ENCODE assay signal across 8 cellular contexts in genomic region chr1:111738133-111738435, GRCh38. TPM values are rescaled to one million over a fixed set of nuclear protein-coding genes. Genes with fewer than 3 reads are reported as not detected.
A peak's percentile ranks its signal among the peaks of the same experiment; 100 is the strongest.
DNase-seq lines count a peak whose midpoint lies in the region; ATAC-seq and TF ChIP-seq lines count a peak whose summit lies in the region.

No MANE protein-coding gene starts in this region.

- H3K9me3 ChIP-seq in heart left ventricle (no peaks in the 10 kb centered on the region), mesodermal cell (ENCODE audit: control insufficient read depth, low read length) (no peaks in the 10 kb centered on the region), uterus (no peaks in the 10 kb centered on the region)

- H3K4me1 ChIP-seq in heart left ventricle (peaks cover 23 to 77% (median 64%) of the 10 kb centered on the region in 12 donors), mesodermal cell (ENCODE audit: control insufficient read depth, insufficient read depth, low read length, poor library complexity, severe bottlenecking) (peaks cover 39% of the 10 kb centered on the region), uterus (peaks cover 0 to 6% of the 10 kb centered on the region in 2 donors)

- peak overlapping the region; percentile 92 to 100 (median 98) for H3K27ac ChIP-seq in heart left ventricle
- no peak overlapping the region for H3K27ac ChIP-seq in mesodermal cell (ENCODE audit: low read depth, low read length, severe bottlenecking)
- peak overlapping the region; percentile 84 to 88 for H3K27ac ChIP-seq in uterus

- no peak for ATAC-seq in heart left ventricle
- no peak for ATAC-seq in Right ventricle myocardium superior (ENCODE audit: poor library complexity)
- no peak for ATAC-seq in GM21526 (IDR thresholded peaks at IDR 0.05; ENCODE audit: low FRiP score, unreplicated experiment)

- WGBS in heart left ventricle, 4 donors = 11 to 16% (median 12%) methylated on average over 9 of the region's 9 CpGs
- WGBS in mesodermal cell (ENCODE audit: insufficient coverage in 2 of 2), 2 experiments = 2 to 8% methylated on average over 5 to 7 of the region's 9 CpGs

- H3K4me3 ChIP-seq in heart left ventricle = peak overlapping the region; percentile 61 to 95 (median 80)
- peak overlapping the region; percentile 54 for H3K4me3 ChIP-seq in astrocyte of the spinal cord (ENCODE audit: low read depth, low read length)
- peak overlapping the region; percentile 70 for H3K4me3 ChIP-seq in mesodermal cell (ENCODE audit: extremely low read depth, insufficient read depth, low read length, poor library complexity, severe bottlenecking)
- H3K4me3 ChIP-seq in uterus = peak overlapping the region; percentile 38 to 41

- DNase-seq in heart left ventricle = no peak
- DNase-seq in Right ventricle myocardium superior = no peak
- DNase-seq in astrocyte of the spinal cord (ENCODE audit: low read depth, low spot score) = no peak
- DNase-seq in uterus = no peak
- DNase-seq in middle frontal gyrus (ENCODE audit: extremely low spot score, low spot score) = no peak
- no peak for DNase-seq in DMS153 treated with DMSO at 0.1 percent for 48 hours (lab: John Stamatoyannopoulos, UW; ENCODE audit: unreplicated experiment)

- TF ChIP-seq CTCF in heart left ventricle (IDR thresholded peaks at IDR 0.05) (no peak), astrocyte of the spinal cord (IDR thresholded peaks at IDR 0.05; ENCODE audit: low read depth, low read length) (no peak), uterus (IDR thresholded peaks at IDR 0.05) (no peak)

- intact Hi-C loops in heart left ventricle (cut with DNase I) (loop anchor here in 2 of 10 donors (2.0 kb wide), 1 partner anchor 17 kb away; no protein-coding TSS in a partner anchor), Right ventricle myocardium superior (cut with DNase I) (no loop called here), uterus (cut with DNase I; ENCODE audit: low total_unique reads) (no loop called here)

- H3K36me3 ChIP-seq in heart left ventricle (peaks cover 0 to 8% (median 2%) of the 10 kb centered on the region in 9 donors), mesodermal cell (ENCODE audit: control insufficient read depth, insufficient read depth, low read length) (peaks cover 5% of the 10 kb centered on the region), uterus (no peaks in the 10 kb centered on the region)

- TF ChIP-seq POLR2A in heart left ventricle (IDR thresholded peaks at IDR 0.05) = no peak
- no peak for TF ChIP-seq POLR2A in uterus (IDR thresholded peaks at IDR 0.05)

- in situ Hi-C loops in astrocyte of the spinal cord (cut with HindIII; ENCODE audit: low sequenced_read_pairs) = no loop called here

- peaks cover 0 to 8% (median 0%) of the 10 kb centered on the region in 9 donors for H3K27me3 ChIP-seq in heart left ventricle
- no peaks in the 10 kb centered on the region for H3K27me3 ChIP-seq in uterus

RNA-seq across cellular contexts. Expression of gene INKA2, which starts 1.1 kb away (rescaled TPM):
- total RNA-seq in heart left ventricle (10 to 100 TPM; 10.1 to 33.2 (median 14.0) TPM), Right ventricle myocardium superior (28.4 TPM), uterus (10 to 100 TPM in 1 of 4 donors, 1 to 10 TPM in 1, under 1 TPM in 1, not detected in 1; 0.51 to 16.4 (median 6.4) TPM)
- polyA plus RNA-seq in heart left ventricle = 10 to 100 TPM in 1 of 2 donors, 1 to 10 TPM in 1; 9.0 to 14.5 TPM
- polyA plus RNA-seq in mesodermal cell (2013, experiment 1 of 2) = 2.8 TPM
- polyA plus RNA-seq in mesodermal cell (2013, experiment 2 of 2) = 0.96 TPM

RNA-seq across cellular contexts. Expression of gene DDX20, which starts 17.6 kb away (rescaled TPM):
- total RNA-seq in heart left ventricle = 10 to 100 TPM in 2 of 9 donors, 1 to 10 TPM in 7; 5.7 to 12.9 (median 7.4) TPM
- polyA plus RNA-seq in heart left ventricle = 1 to 10 TPM; 2.9 to 7.3 TPM
- 5.8 TPM for total RNA-seq in Right ventricle myocardium superior
- 12.6 TPM for polyA plus RNA-seq in mesodermal cell (2013, experiment 1 of 2)
- 13.7 TPM for polyA plus RNA-seq in mesodermal cell (2013, experiment 2 of 2)
- 10 to 100 TPM; 13.3 to 38.2 (median 20.1) TPM for total RNA-seq in uterus
